ENCODE assay signal across 11 cellular contexts in the genomic region with DNA sequence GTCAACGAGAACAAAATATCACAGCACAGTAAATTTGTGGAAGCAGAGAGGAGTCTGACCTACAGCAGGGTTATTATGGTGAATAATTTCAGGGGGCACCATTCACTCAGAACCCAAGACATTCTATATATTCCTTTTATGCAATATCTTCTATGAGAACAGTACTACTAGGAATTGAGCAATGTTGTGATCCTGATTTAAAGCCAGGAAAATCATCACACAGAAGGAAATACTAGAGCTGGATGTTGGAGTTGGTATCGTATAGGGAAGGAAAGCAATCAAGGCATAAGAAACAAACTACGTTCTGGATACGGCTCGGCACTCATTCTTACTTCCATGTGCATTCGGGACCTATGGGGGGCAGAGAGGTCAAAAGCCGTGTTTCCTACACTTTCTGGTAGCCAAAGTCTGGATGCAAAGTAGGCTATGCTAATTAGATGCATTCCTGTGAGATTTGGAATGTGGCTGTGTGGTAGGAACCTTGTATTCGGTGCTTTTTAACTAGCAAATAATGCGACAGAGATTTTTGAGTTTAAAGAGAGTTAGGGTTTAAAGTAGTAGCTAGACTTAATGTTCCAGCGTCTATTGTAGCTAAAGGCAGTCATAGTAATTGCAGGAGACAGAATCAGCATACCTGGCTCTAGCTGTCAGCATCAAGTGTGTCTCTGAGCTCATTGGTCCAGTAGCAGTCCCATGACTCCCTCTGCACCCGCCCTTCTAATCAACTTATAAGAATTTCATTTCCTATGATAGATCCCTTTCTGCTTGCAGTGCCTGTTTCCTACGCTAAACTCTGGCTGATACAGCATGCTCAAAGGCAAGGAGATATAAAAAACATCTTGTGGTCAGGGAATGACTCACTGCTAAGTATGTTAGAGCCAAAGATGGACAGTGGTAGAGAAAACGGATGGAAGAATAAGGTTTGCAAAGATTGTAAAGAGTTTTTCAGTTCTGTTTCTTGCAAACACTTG. TPM values are rescaled to one million over a fixed set of nuclear protein-coding genes. Genes with fewer than 3 reads are reported as not detected.
DNase-seq lines count a peak whose midpoint lies in the region; ATAC-seq and TF ChIP-seq lines count a peak whose summit lies in the region.
"Had no signal": no experiment of that assay in that cellular context is flagged by ENCODE, and none has a peak within 500 bp of the region (broad histone marks: within the 10 kb centered on the region; RNA-seq: fewer than 3 reads in every experiment).

No MANE protein-coding gene starts in this region.

- peak overlapping the region; percentile 44 for H3K4me3 Mint-ChIP-seq in HFFc6
- H3K4me3 Mint-ChIP-seq in activated T-helper 1 cell treated with anti-CD3 and anti-CD28 coated beads, Interleukin-12 subunit alpha, Interleukin-12 subunit beta, Interleukin-2, Interleukin-4 antibody, amounts not matched to agents 30 ng/mL and 10 ng/mL and 1 ng/mL, durations not matched to agents 14 hours and 24 hours and 36 hours, result no peak overlapping the region
- H3K4me3 Mint-ChIP-seq: activated naive CD8-positive, alpha-beta T cell treated with anti-CD3 and anti-CD28 coated beads, Interleukin-2, amount 10 ng/mL, durations not matched to agents 7 days and 5 days; T-helper 1 cell treated with Interleukin-12 subunit alpha and Interleukin-12 subunit beta and Interleukin-4 antibody, amounts not matched to agents 30 μg/mL and 1 μg/mL, for 36 hours had no signal

- peak overlapping the region; percentile 11 for H2AFZ ChIP-seq in ACC112 (ENCODE audit: low read length, unreplicated experiment)

- no peaks in the 10 kb centered on the region for H3K27me3 Mint-ChIP-seq in HFFc6 (ENCODE audit: insufficient read depth)
- H3K27me3 Mint-ChIP-seq in activated T-helper 1 cell treated with anti-CD3 and anti-CD28 coated beads, Interleukin-12 subunit alpha, Interleukin-12 subunit beta, Interleukin-2, Interleukin-4 antibody, amounts not matched to agents 30 ng/mL and 10 ng/mL and 1 ng/mL, durations not matched to agents 14 hours and 24 hours and 36 hours (ENCODE audit: insufficient read depth), result no peaks in the 10 kb centered on the region
- H3K27me3 Mint-ChIP-seq: activated naive CD8-positive, alpha-beta T cell treated with anti-CD3 and anti-CD28 coated beads, Interleukin-2, amount 10 ng/mL, durations not matched to agents 7 days and 5 days had no signal

- peaks cover 19% of the 10 kb centered on the region for H3K4me1 ChIP-seq in ACC112 (ENCODE audit: control insufficient read depth, insufficient read depth, low read length, unreplicated experiment)
- no peaks in the 10 kb centered on the region for H3K4me1 ChIP-seq in Peyer's patch

- H3K27me3 ChIP-seq in ACC112 (ENCODE audit: insufficient read depth, low read length), result no peaks in the 10 kb centered on the region
- no peaks in the 10 kb centered on the region for H3K27me3 ChIP-seq in Peyer's patch
- H3K27me3 ChIP-seq: BLaER1 treated with 17β-estradiol and CSF1 and Interleukin-3, amounts not matched to agents 10 nM and 100 nM had no signal

- intact Hi-C loops in activated T-helper 1 cell treated with anti-CD3 and anti-CD28 coated beads, Interleukin-12 subunit alpha, Interleukin-12 subunit beta, Interleukin-2, Interleukin-4 antibody, amounts not matched to agents 30 ng/mL and 10 ng/mL and 1 ng/mL, durations not matched to agents 14 hours and 24 hours and 36 hours (cut with micrococcal nuclease), result no loop called here

- TF ChIP-seq CTCF in HFFc6 (IDR thresholded peaks at IDR 0.05), result no peak
- TF ChIP-seq CTCF in Peyer's patch (IDR thresholded peaks at IDR 0.05), result no peak

- no peaks in the 10 kb centered on the region for H3K36me3 Mint-ChIP-seq in HFFc6 (ENCODE audit: low read depth)
- H3K36me3 Mint-ChIP-seq in activated T-helper 1 cell treated with anti-CD3 and anti-CD28 coated beads, Interleukin-12 subunit alpha, Interleukin-12 subunit beta, Interleukin-2, Interleukin-4 antibody, amounts not matched to agents 30 ng/mL and 10 ng/mL and 1 ng/mL, durations not matched to agents 14 hours and 24 hours and 36 hours (ENCODE audit: low read depth), result no peaks in the 10 kb centered on the region
- H3K36me3 Mint-ChIP-seq: activated naive CD8-positive, alpha-beta T cell treated with anti-CD3 and anti-CD28 coated beads, Interleukin-2, amount 10 ng/mL, durations not matched to agents 7 days and 5 days had no signal

- DNase-seq in HFFc6 (peak; percentile 92), RPMI7951 (ENCODE audit: low read depth) (peak; percentile 90), fibroblast of the conjunctiva (ENCODE audit: low read depth) (peak; percentile 69), Peyer's patch (no peak)
- DNase-seq in activated T-helper 1 cell treated with anti-CD3 and anti-CD28 coated beads, Interleukin-12 subunit alpha, Interleukin-12 subunit beta, Interleukin-2, Interleukin-4 antibody, amounts not matched to agents 30 ng/mL and 10 ng/mL and 1 ng/mL, durations not matched to agents 14 hours and 24 hours and 36 hours (ENCODE audit: low spot score), result no peak
- DNase-seq: activated naive CD8-positive, alpha-beta T cell treated with anti-CD3 and anti-CD28 coated beads, Interleukin-2, amount 10 ng/mL, durations not matched to agents 7 days and 5 days had no signal

- H3K27ac ChIP-seq in ACC112 (ENCODE audit: low read depth, low read length) (0 out of 2 replicates have a peak overlapping the region, but pooled peaks have one; percentile 13), Peyer's patch (no peak overlapping the region)
- H3K27ac ChIP-seq: BLaER1 treated with 17β-estradiol and CSF1 and Interleukin-3, amounts not matched to agents 10 nM and 100 nM had no signal

- peak overlapping the region; percentile 62 for H3K27ac Mint-ChIP-seq in HFFc6
- no peak overlapping the region for H3K27ac Mint-ChIP-seq in activated T-helper 1 cell treated with anti-CD3 and anti-CD28 coated beads, Interleukin-12 subunit alpha, Interleukin-12 subunit beta, Interleukin-2, Interleukin-4 antibody, amounts not matched to agents 30 ng/mL and 10 ng/mL and 1 ng/mL, durations not matched to agents 14 hours and 24 hours and 36 hours
- H3K27ac Mint-ChIP-seq: activated naive CD8-positive, alpha-beta T cell treated with anti-CD3 and anti-CD28 coated beads, Interleukin-2, amount 10 ng/mL, durations not matched to agents 7 days and 5 days; T-helper 1 cell treated with Interleukin-12 subunit alpha and Interleukin-12 subunit beta and Interleukin-4 antibody, amounts not matched to agents 30 μg/mL and 1 μg/mL, for 36 hours had no signal

- no peaks in the 10 kb centered on the region for H3K9me3 ChIP-seq in Peyer's patch
- H3K9me3 ChIP-seq: BLaER1 treated with 17β-estradiol and CSF1 and Interleukin-3, amounts not matched to agents 10 nM and 100 nM had no signal

- ATAC-seq in GM19455 (IDR thresholded peaks at IDR 0.05; ENCODE audit: unreplicated experiment), result no peak
- no peak for ATAC-seq in GM21619 (IDR thresholded peaks at IDR 0.05; ENCODE audit: unreplicated experiment)

- H3K36me3 ChIP-seq in ACC112 (ENCODE audit: insufficient read depth, low read length) (no peaks in the 10 kb centered on the region), Peyer's patch (no peaks in the 10 kb centered on the region)
- H3K36me3 ChIP-seq: BLaER1 treated with 17β-estradiol and CSF1 and Interleukin-3, amounts not matched to agents 10 nM and 100 nM had no signal

- no peaks in the 10 kb centered on the region for H3K79me2 ChIP-seq in ACC112 (ENCODE audit: control insufficient read depth, insufficient read depth, low read length, unreplicated experiment)

- TF ChIP-seq POLR2A in Peyer's patch (IDR thresholded peaks at IDR 0.05), result no peak

- H3K4me3 ChIP-seq in ACC112 (ENCODE audit: low read depth, low read length) (peak overlapping the region; percentile 2; the same call in 1 of the 2 replicates), Peyer's patch (no peak overlapping the region)
- H3K4me3 ChIP-seq: BLaER1 treated with 17β-estradiol and CSF1 and Interleukin-3, amounts not matched to agents 10 nM and 100 nM had no signal

- H3K9me3 Mint-ChIP-seq in HFFc6, result no peaks in the 10 kb centered on the region
- H3K9me3 Mint-ChIP-seq in activated T-helper 1 cell treated with anti-CD3 and anti-CD28 coated beads, Interleukin-12 subunit alpha, Interleukin-12 subunit beta, Interleukin-2, Interleukin-4 antibody, amounts not matched to agents 30 ng/mL and 10 ng/mL and 1 ng/mL, durations not matched to agents 14 hours and 24 hours and 36 hours, result no peaks in the 10 kb centered on the region
- H3K9me3 Mint-ChIP-seq: activated naive CD8-positive, alpha-beta T cell treated with anti-CD3 and anti-CD28 coated beads, Interleukin-2, amount 10 ng/mL, durations not matched to agents 7 days and 5 days; T-helper 1 cell treated with Interleukin-12 subunit alpha and Interleukin-12 subunit beta and Interleukin-4 antibody, amounts not matched to agents 30 μg/mL and 1 μg/mL, for 36 hours had no signal

- H3K4me1 Mint-ChIP-seq in HFFc6 (ENCODE audit: low read depth), result peaks cover 40% of the 10 kb centered on the region
- H3K4me1 Mint-ChIP-seq in activated T-helper 1 cell treated with anti-CD3 and anti-CD28 coated beads, Interleukin-12 subunit alpha, Interleukin-12 subunit beta, Interleukin-2, Interleukin-4 antibody, amounts not matched to agents 30 ng/mL and 10 ng/mL and 1 ng/mL, durations not matched to agents 14 hours and 24 hours and 36 hours (ENCODE audit: low read depth), result no peaks in the 10 kb centered on the region
- H3K4me1 Mint-ChIP-seq: activated naive CD8-positive, alpha-beta T cell treated with anti-CD3 and anti-CD28 coated beads, Interleukin-2, amount 10 ng/mL, durations not matched to agents 7 days and 5 days had no signal

RNA-seq across cellular contexts. Expression of gene PDGFC, which starts 43.3 kb away (rescaled TPM):
- 100 to 1,000 TPM in 1 of 6 experiments, 10 to 100 TPM in 5; 71.5 to 112 (median 76.1) TPM for total RNA-seq in HFFc6 (2021; fragmentation: NEBNext Ultra II Directional; extraction: Animal tissue kit (Norgen Biotek cat#: 25700))
- 54.7 and 58.9 TPM in 2 replicates for total RNA-seq in RPMI7951 (2014; rRNA removed; shearing (Covaris generic))
- 10 to 100 TPM in 2 of 4 donors, 1 to 10 TPM in 2; 4.4 to 17.3 (median 11.5) TPM for total RNA-seq in Peyer's patch
- total RNA-seq in activated T-helper 1 cell treated with anti-CD3 and anti-CD28 coated beads, Interleukin-12 subunit alpha, Interleukin-12 subunit beta, Interleukin-2, Interleukin-4 antibody, amounts not matched to agents 30 ng/mL and 10 ng/mL and 1 ng/mL, durations not matched to agents 14 hours and 24 hours and 36 hours, result not detected in 2 replicates

Comparison
In these comparisons a context has a peak if more than half of its experiments do, and no peak if none do; other contexts are left out.
1. DNase-seq: peak in HFFc6 (single experiment), RPMI7951 (single experiment) and fibroblast of the conjunctiva (single experiment); none in Peyer's patch (0 of 3) and activated T-helper 1 cell treated with anti-CD3 and anti-CD28 coated beads, Interleukin-12 subunit alpha, Interleukin-12 subunit beta, Interleukin-2, Interleukin-4 antibody, amounts not matched to agents 30 ng/mL and 10 ng/mL and 1 ng/mL, durations not matched to agents 14 hours and 24 hours and 36 hours (single experiment).